ENCODE assay signal across 1 cellular context in genomic region chr3:60147249-60147648, GRCh38.
TF ChIP-seq lines count a peak whose summit lies in the region.

No MANE protein-coding gene starts in this region.

TF ChIP-seq in SK-N-SH, 30 proteins besides CTCF, POLR2A, EP300 and RAD21:
- TF ChIP-seq GATA2 (CRISPR knock-in tag; IDR thresholded peaks at IDR 0.05) (no peak), GABPA (IDR thresholded peaks at IDR 0.05; ENCODE audit: low read depth) (no peak), CHD2 (IDR thresholded peaks at IDR 0.05; ENCODE audit: low read length, partially characterized antibody) (no peak), TCF12 (IDR thresholded peaks at IDR 0.05) (no peak), PBX3 (IDR thresholded peaks at IDR 0.05) (no peak), FOSL2 (IDR thresholded peaks at IDR 0.05; ENCODE audit: borderline replicate concordance, low read depth) (no peak)
- TF ChIP-seq, protein P1, sequence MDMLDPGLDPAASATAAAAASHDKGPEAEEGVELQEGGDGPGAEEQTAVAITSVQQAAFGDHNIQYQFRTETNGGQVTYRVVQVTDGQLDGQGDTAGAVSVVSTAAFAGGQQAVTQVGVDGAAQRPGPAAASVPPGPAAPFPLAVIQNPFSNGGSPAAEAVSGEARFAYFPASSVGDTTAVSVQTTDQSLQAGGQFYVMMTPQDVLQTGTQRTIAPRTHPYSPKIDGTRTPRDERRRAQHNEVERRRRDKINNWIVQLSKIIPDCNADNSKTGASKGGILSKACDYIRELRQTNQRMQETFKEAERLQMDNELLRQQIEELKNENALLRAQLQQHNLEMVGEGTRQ (IDR thresholded peaks at IDR 0.05; ENCODE audit: borderline replicate concordance, low read depth, low read length): no peak
